Comparison of ENCODE assay signal across 24 cellular contexts in genomic region chr3:64303881-64304280, GRCh38.
"Had no signal": no experiment of that assay in that cellular context is flagged by ENCODE, and none has a peak within 500 bp of the region (broad histone marks: within the 10 kb centered on the region; RNA-seq: fewer than 3 reads in every experiment).

No MANE protein-coding gene starts in this region.

- H3K4me3 Mint-ChIP-seq: dendritic cell treated with granulocyte-macrophage colony-stimulating factor and Interleukin-4, amounts not matched to agents 40 ng/mL and 50 ng/mL, for 4 days; effector memory CD8-positive, alpha-beta T cell; endodermal cell had no signal

- H3K4me1 ChIP-seq: colonic mucosa, esophagus squamous epithelium, gastrocnemius medialis, gastroesophageal sphincter, heart left ventricle, heart right ventricle had no signal

- H3K9me3 Mint-ChIP-seq: dendritic cell treated with granulocyte-macrophage colony-stimulating factor and Interleukin-4, amounts not matched to agents 40 ng/mL and 50 ng/mL, for 4 days had no signal

- H3K27me3 ChIP-seq: colonic mucosa, dorsolateral prefrontal cortex, esophagus squamous epithelium, foreskin keratinocyte, gastrocnemius medialis, gastroesophageal sphincter, heart left ventricle, heart right ventricle had no signal

- H3K27ac Mint-ChIP-seq: dendritic cell treated with granulocyte-macrophage colony-stimulating factor and Interleukin-4, amounts not matched to agents 40 ng/mL and 50 ng/mL, for 4 days; effector memory CD8-positive, alpha-beta T cell; endodermal cell had no signal

- H3K9me3 ChIP-seq: colonic mucosa, esophagus squamous epithelium, gastrocnemius medialis, gastroesophageal sphincter, heart left ventricle, heart right ventricle had no signal

- DNase-seq: colonic mucosa; cortex of kidney; dermis blood vessel endothelial cell; dorsolateral prefrontal cortex; effector CD4-positive, alpha-beta T cell; effector CD8-positive, alpha-beta T cell; effector memory CD4-positive, alpha-beta T cell; effector memory CD8-positive, alpha-beta T cell; endodermal cell; erythroblast; esophagus squamous epithelium; foreskin fibroblast; foreskin keratinocyte; foreskin melanocyte; gastrocnemius medialis; glutamatergic neuron; head of caudate nucleus; heart left ventricle; heart right ventricle had no signal

- ATAC-seq: effector memory CD8-positive, alpha-beta T cell; esophagus mucosa; foreskin keratinocyte; gastrocnemius medialis; gastroesophageal sphincter; heart left ventricle; heart right ventricle had no signal

- H3K36me3 ChIP-seq: colonic mucosa, esophagus squamous epithelium, gastrocnemius medialis, gastroesophageal sphincter, heart left ventricle, heart right ventricle had no signal

- H3K27me3 Mint-ChIP-seq: dendritic cell treated with granulocyte-macrophage colony-stimulating factor and Interleukin-4, amounts not matched to agents 40 ng/mL and 50 ng/mL, for 4 days; effector memory CD8-positive, alpha-beta T cell had no signal

- H3K4me3 ChIP-seq: colonic mucosa, coronary artery, dorsolateral prefrontal cortex, esophagus squamous epithelium, gastrocnemius medialis, gastroesophageal sphincter, heart left ventricle, heart right ventricle had no signal

- H3K27ac ChIP-seq: colonic mucosa, coronary artery, dorsolateral prefrontal cortex, epithelial cell of prostate, esophagus squamous epithelium, foreskin keratinocyte, gastrocnemius medialis, gastroesophageal sphincter, heart left ventricle, heart right ventricle had no signal
